ENCODE assay signal across 17 cellular contexts in genomic region chr12:52169886-52170285, GRCh38. TPM values are rescaled to one million over a fixed set of nuclear protein-coding genes. Genes with fewer than 3 reads are reported as not detected.
"Had no signal": no experiment of that assay in that cellular context is flagged by ENCODE, and none has a peak within 500 bp of the region (broad histone marks: within the 10 kb centered on the region; RNA-seq: fewer than 3 reads in every experiment).

No MANE protein-coding gene starts in this region.

- FAIRE-seq: colon, frontal cortex, keratinocyte, small intestine had no signal

- H3K4me3 ChIP-seq: dorsolateral prefrontal cortex, lung, right lobe of liver had no signal

- ATAC-seq: activated CD8-positive, alpha-beta memory T cell treated with anti-CD3 and anti-CD28 coated beads, Interleukin-2, amount 10 ng/mL, durations not matched to agents 7 days and 5 days; right lobe of liver; stimulated activated naive B cell treated with anti-CD40 and anti-IgM and Interleukin-4, amounts not matched to agents 10 μg/mL and 1 μg/mL and 100 μg/mL, for 72 hours had no signal

- H3K27me3 ChIP-seq: dorsolateral prefrontal cortex, right lobe of liver had no signal

- DNase-seq: activated CD4-positive, alpha-beta memory T cell treated with anti-CD3 and anti-CD28 coated beads, Interleukin-2, amount 10 ng/mL, durations not matched to agents 7 days and 5 days; activated CD4-positive, alpha-beta T cell treated with anti-CD3 and anti-CD28 coated beads for 48 hours; activated CD4-positive, CD25-positive, alpha-beta regulatory T cell; activated CD8-positive, alpha-beta memory T cell treated with anti-CD3 and anti-CD28 coated beads, Interleukin-2, amount 10 ng/mL, durations not matched to agents 7 days and 5 days; activated naive CD4-positive, alpha-beta T cell treated with Interleukin-2 at 50 U/mL for 16 hours; dorsolateral prefrontal cortex; head of caudate nucleus; right lobe of liver; small intestine; stimulated activated CD4-positive, alpha-beta T cell treated with anti-CD3 and anti-CD28 coated beads, Interleukin-4, amount 100 ng/mL, for 4 hours; stimulated activated naive B cell treated with anti-CD40 and anti-IgM and Interleukin-4, amounts not matched to agents 10 μg/mL and 1 μg/mL and 100 μg/mL, for 72 hours; T-helper 9 cell had no signal

- H3K9me3 ChIP-seq: right lobe of liver had no signal

- H3K79me2 ChIP-seq: parathyroid adenoma had no signal

- H3K9ac ChIP-seq: parathyroid adenoma had no signal

- H2AFZ ChIP-seq: parathyroid adenoma had no signal

- H3K27ac ChIP-seq: dorsolateral prefrontal cortex, parathyroid adenoma, right lobe of liver had no signal

- H3K4me1 ChIP-seq: parathyroid adenoma, right lobe of liver had no signal

- H3K36me3 ChIP-seq: right lobe of liver had no signal

RNA-seq across cellular contexts. Expression of gene KRT80, which starts 21.9 kb away (rescaled TPM):
- total RNA-seq: activated CD4-positive, alpha-beta memory T cell treated with anti-CD3 and anti-CD28 coated beads, Interleukin-2, amount 10 ng/mL, durations not matched to agents 7 days and 5 days; activated CD8-positive, alpha-beta memory T cell treated with anti-CD3 and anti-CD28 coated beads, Interleukin-2, amount 10 ng/mL, durations not matched to agents 7 days and 5 days; frontal cortex had no signal
